Comparison of ENCODE assay signal across 7 cellular contexts in genomic region chr2:88054300-88055048, GRCh38. TPM values are rescaled to one million over a fixed set of nuclear protein-coding genes. Genes with fewer than 3 reads are reported as not detected.
A peak's percentile ranks its signal among the peaks of the same experiment; 100 is the strongest.
DNase-seq lines count a peak whose midpoint lies in the region; ATAC-seq and TF ChIP-seq lines count a peak whose summit lies in the region.

No MANE protein-coding gene starts in this region.

- peak overlapping the region; percentile 96 for H3K27ac ChIP-seq in fibroblast of lung (ENCODE audit: insufficient read depth, low read length)

- TF ChIP-seq CTCF in HFF-Myc (IDR thresholded peaks at IDR 0.05; ENCODE audit: low read depth, low read length, missing control alignments) (no peak), fibroblast of lung (conservative IDR thresholded peaks at IDR 0.05 in 1 of 2, IDR thresholded peaks at IDR 0.05 in 1 of 2; ENCODE audit: low read depth in 1 of 2, low read length in 2 of 2) (no peak), retinal pigment epithelial cell (conservative IDR thresholded peaks at IDR 0.05; ENCODE audit: low read depth, low read length) (no peak)

- H3K27me3 ChIP-seq in fibroblast of lung (ENCODE audit: control insufficient read depth, insufficient read depth, low read length) = no peaks in the 10 kb centered on the region

- H2AFZ ChIP-seq in fibroblast of lung (ENCODE audit: low read length) = no peak overlapping the region

- peak overlapping the region; percentile 96 for H3K4me3 Mint-ChIP-seq in T-helper 17 cell

- no peaks in the 10 kb centered on the region for H4K20me1 ChIP-seq in fibroblast of lung (ENCODE audit: control insufficient read depth, extremely low read depth, insufficient read depth, low read length)

- H3K9me3 ChIP-seq in T-helper 17 cell (ENCODE audit: control insufficient read depth, low read length, poor library complexity, severe bottlenecking) (no peaks in the 10 kb centered on the region), fibroblast of lung (ENCODE audit: control insufficient read depth, insufficient read depth, low read depth, low read length) (no peaks in the 10 kb centered on the region)

- H3K4me1 ChIP-seq in fibroblast of lung (ENCODE audit: control insufficient read depth, extremely low read depth, insufficient read depth, low read length) = peaks cover 7% of the 10 kb centered on the region

- ATAC-seq in T-helper 17 cell (no peak), GM21619 (IDR thresholded peaks at IDR 0.05; ENCODE audit: unreplicated experiment) (no peak), GM18867 (IDR thresholded peaks at IDR 0.05; ENCODE audit: unreplicated experiment) (no peak), GM18502 (IDR thresholded peaks at IDR 0.05; ENCODE audit: poor library complexity, unreplicated experiment) (no peak)

- H3K36me3 Mint-ChIP-seq in T-helper 17 cell (ENCODE audit: low read depth) = peaks cover 2% of the 10 kb centered on the region

- H3K27ac Mint-ChIP-seq in T-helper 17 cell = peak overlapping the region; percentile 98

- H3K4me1 Mint-ChIP-seq in T-helper 17 cell = peaks cover 36% of the 10 kb centered on the region

- peak overlapping the region; percentile 91 for H3K4me2 ChIP-seq in fibroblast of lung (ENCODE audit: extremely low read depth, insufficient read depth, low read length)

- peaks cover 31% of the 10 kb centered on the region for H3K79me2 ChIP-seq in fibroblast of lung (ENCODE audit: control insufficient read depth, insufficient read depth, low read length)

- H3K27me3 Mint-ChIP-seq in T-helper 17 cell = no peaks in the 10 kb centered on the region

- no peaks in the 10 kb centered on the region for H3K36me3 ChIP-seq in fibroblast of lung (ENCODE audit: control insufficient read depth, insufficient read depth, low read length)

- H3K9ac ChIP-seq in fibroblast of lung (ENCODE audit: insufficient read depth, low read length) = peak overlapping the region; percentile 99

- H3K4me3 ChIP-seq in HFF-Myc (replicated peaks; ENCODE audit: low read depth, low read length) (peak overlapping the region; percentile 92), fibroblast of lung (replicated peaks in 1 of 4; ENCODE audit: control extremely low read depth in 1 of 4, insufficient read depth in 1 of 4, low read depth in 3 of 4, low read length in 4 of 4) (peak overlapping the region; percentile 73 to 86 (median 84)), retinal pigment epithelial cell (ENCODE audit: low read length) (peak overlapping the region; percentile 95)

- DNase-seq in HFF-Myc (ENCODE audit: extremely low read depth, low read depth) (no peak), T-helper 17 cell (no peak), fibroblast of lung (ENCODE audit: low read depth in 2 of 2) (peak; percentile 17 to 53), retinal pigment epithelial cell (ENCODE audit: low read depth) (no peak)

RNA-seq across cellular contexts. Expression of gene KRCC1, which starts 1.1 kb away (rescaled TPM):
- total RNA-seq in T-helper 17 cell (10 to 100 TPM in 1 of 2 donors, 1 to 10 TPM in 1; 7.8 to 10.6 TPM), fibroblast of lung (36.7 and 39.3 TPM in 2 replicates)
- polyA plus RNA-seq in fibroblast of lung = 24.3 and 44.4 TPM in 2 replicates
- 18.9 and 27.5 TPM in 2 replicates for polyA plus RNA-seq in fibroblast of lung (2012)
- polyA minus RNA-seq in fibroblast of lung (ENCODE audit: low replicate concordance) = 0.26 and 0.79 TPM in 2 replicates

RNA-seq across cellular contexts. Expression of gene SMYD1, which starts 13.2 kb away (rescaled TPM):
- not detected for total RNA-seq in T-helper 17 cell
- total RNA-seq in fibroblast of lung = not detected in 2 replicates
- polyA plus RNA-seq in fibroblast of lung = not detected in 2 replicates
- polyA plus RNA-seq in fibroblast of lung (2012) = not detected in 2 replicates
- polyA minus RNA-seq in fibroblast of lung (ENCODE audit: low replicate concordance) = not detected in 2 replicates

RNA-seq across cellular contexts. Expression of gene RNU2-63P, which starts 38.1 kb away (rescaled TPM):
- total RNA-seq in T-helper 17 cell (10 to 100 TPM in 1 of 2 donors, 1 to 10 TPM in 1; 8.3 to 16.2 TPM), fibroblast of lung (46.0 and 268 TPM in 2 replicates)
- not detected in 2 replicates for polyA plus RNA-seq in fibroblast of lung
- polyA plus RNA-seq in fibroblast of lung (2012) = not detected in 2 replicates
- polyA minus RNA-seq in fibroblast of lung (ENCODE audit: low replicate concordance) = not detected in 2 replicates

Comparison
In these comparisons a context has a peak if more than half of its experiments do, and no peak if none do; other contexts are left out.
1. DNase-seq: peak in fibroblast of lung (2 of 2); none in HFF-Myc (single experiment), T-helper 17 cell (0 of 3) and retinal pigment epithelial cell (single experiment).
2. Peak in every context shown above with its lines, with median percentiles within 50 percentile points of each other: H3K4me3 ChIP-seq.